12 cellular contexts compared by ENCODE assay signal in the genomic region with DNA sequence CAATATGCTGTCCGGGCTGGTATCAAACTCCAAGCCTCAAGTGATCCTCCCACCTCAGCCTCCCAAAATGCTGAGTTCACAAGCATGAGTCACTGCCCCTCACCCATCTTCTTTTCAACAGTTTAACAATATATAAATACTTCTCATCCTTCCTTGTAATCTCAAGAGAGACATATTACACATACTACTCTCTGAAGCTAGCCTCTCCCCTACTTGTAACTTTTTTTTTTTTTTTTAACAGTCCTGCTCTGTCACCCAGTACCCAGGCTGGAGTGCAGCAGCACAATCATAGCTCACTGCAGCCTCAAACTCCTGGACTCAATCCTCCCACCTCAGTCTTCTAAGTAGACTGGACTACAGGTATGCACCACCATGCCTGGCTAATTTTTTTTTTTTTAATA. TPM values are rescaled to one million over a fixed set of nuclear protein-coding genes. Genes with fewer than 3 reads are reported as not detected.
DNase-seq lines count a peak whose midpoint lies in the region; ATAC-seq, FAIRE-seq and TF ChIP-seq lines count a peak whose summit lies in the region.
"Had no signal": no experiment of that assay in that cellular context is flagged by ENCODE, and none has a peak within 500 bp of the region (broad histone marks: within the 10 kb centered on the region; RNA-seq: fewer than 3 reads in every experiment).

No MANE protein-coding gene starts in this region.

- no peak for FAIRE-seq in urothelium cell line (lab: Jason Lieb, UNC)

- no peaks in the 10 kb centered on the region for H3K27me3 Mint-ChIP-seq in natural killer cell treated with Interleukin-12 subunit alpha and Interleukin-12 subunit beta and Interleukin-15 and Interleukin-18, amount 100 ng/mL, for 72 hours
- no peaks in the 10 kb centered on the region for H3K27me3 Mint-ChIP-seq in natural killer cell (ENCODE audit: low read depth in 2 of 2)
- H3K27me3 Mint-ChIP-seq in CD8-positive, alpha-beta T cell (ENCODE audit: low read depth), result no peaks in the 10 kb centered on the region

- peaks cover 26 to 28% of the 10 kb centered on the region in 2 donors for H3K4me1 Mint-ChIP-seq in natural killer cell treated with Interleukin-12 subunit alpha and Interleukin-12 subunit beta and Interleukin-15 and Interleukin-18, amount 100 ng/mL, for 72 hours (ENCODE audit: low read depth in 2 of 2)
- peaks cover 27 to 30% of the 10 kb centered on the region in 2 donors for H3K4me1 Mint-ChIP-seq in natural killer cell
- H3K4me1 Mint-ChIP-seq in CD8-positive, alpha-beta T cell (ENCODE audit: low read depth), result peaks cover 53% of the 10 kb centered on the region

- peak in 1 of 2 donors; percentile 60 for ATAC-seq in natural killer cell treated with Interleukin-12 subunit alpha and Interleukin-12 subunit beta and Interleukin-15 and Interleukin-18, amount 100 ng/mL, for 72 hours
- ATAC-seq in natural killer cell (no peak), HG02973 (IDR thresholded peaks at IDR 0.05; ENCODE audit: unreplicated experiment) (no peak)
- ATAC-seq in CD8-positive, alpha-beta T cell, result no peak

- H3K4me1 ChIP-seq in SJSA1 (replicated peaks), result peaks cover 31% of the 10 kb centered on the region
- peaks cover 10% of the 10 kb centered on the region for H3K4me1 ChIP-seq in CD8-positive, alpha-beta T cell (ENCODE audit: insufficient read depth, low read length)

- no peak overlapping the region for H3K27ac ChIP-seq in SJSA1
- H3K27ac ChIP-seq in CD8-positive, alpha-beta T cell (ENCODE audit: low read depth, low read length), result no peak overlapping the region
- H3K27ac ChIP-seq: lower lobe of right lung had no signal

- H3K9me3 Mint-ChIP-seq in natural killer cell treated with Interleukin-12 subunit alpha and Interleukin-12 subunit beta and Interleukin-15 and Interleukin-18, amount 100 ng/mL, for 72 hours, result no peaks in the 10 kb centered on the region
- no peaks in the 10 kb centered on the region for H3K9me3 Mint-ChIP-seq in natural killer cell
- no peaks in the 10 kb centered on the region for H3K9me3 Mint-ChIP-seq in CD8-positive, alpha-beta T cell

- POLR2A ChIA-PET in CD8-positive, alpha-beta T cell (lab: Charles Lee), result interaction anchor here (0.6 kb wide), 1 partner anchor 236 kb away, joined by 4 read pairs; no protein-coding TSS in a partner anchor

- H3K36me3 Mint-ChIP-seq in natural killer cell treated with Interleukin-12 subunit alpha and Interleukin-12 subunit beta and Interleukin-15 and Interleukin-18, amount 100 ng/mL, for 72 hours, result peaks cover 12% of the 10 kb centered on the region
- H3K36me3 Mint-ChIP-seq in natural killer cell, result no peaks in the 10 kb centered on the region
- H3K36me3 Mint-ChIP-seq in CD8-positive, alpha-beta T cell, result peaks cover 9% of the 10 kb centered on the region

- no peak for TF ChIP-seq CTCF in natural killer cell (IDR thresholded peaks at IDR 0.05)
- TF ChIP-seq CTCF in CD8-positive, alpha-beta T cell (IDR thresholded peaks at IDR 0.05), result no peak

- H3K4me3 Mint-ChIP-seq in natural killer cell treated with Interleukin-12 subunit alpha and Interleukin-12 subunit beta and Interleukin-15 and Interleukin-18, amount 100 ng/mL, for 72 hours, result no peak overlapping the region
- H3K4me3 Mint-ChIP-seq in natural killer cell, result no peak overlapping the region
- no peak overlapping the region for H3K4me3 Mint-ChIP-seq in CD8-positive, alpha-beta T cell

- CTCF ChIA-PET in CD8-positive, alpha-beta T cell (lab: Charles Lee), result interaction anchor here (0.7 kb wide), 1 partner anchor 922 kb away, joined by 4 read pairs; no protein-coding TSS in a partner anchor

- H3K27me3 ChIP-seq in SJSA1 (replicated peaks), result no peaks in the 10 kb centered on the region
- H3K27me3 ChIP-seq in CD8-positive, alpha-beta T cell (ENCODE audit: insufficient read depth, low read length), result no peaks in the 10 kb centered on the region

- DNase-seq in natural killer cell treated with Interleukin-12 subunit alpha and Interleukin-12 subunit beta and Interleukin-15 and Interleukin-18, amount 100 ng/mL, for 72 hours (ENCODE audit: low spot score), result no peak
- DNase-seq in natural killer cell, result no peak
- DNase-seq in SJSA1 (ENCODE audit: low read depth in 1 of 2, low spot score in 2 of 2), result peak; percentile 49 to 55
- peak; percentile 61 for DNase-seq in fibroblast of peridontal ligament (ENCODE audit: extremely low read depth)
- peak; percentile 19 for DNase-seq in urothelium cell line (ENCODE audit: low spot score)
- no peak for DNase-seq in CD8-positive, alpha-beta T cell
- no peak for DNase-seq in COR-L47 (lab: John Stamatoyannopoulos, UW)
- DNase-seq: lower lobe of right lung; NCI-H510A; right cardiac atrium; stimulated activated naive CD4-positive, alpha-beta T cell had no signal

- peak overlapping the region; percentile 13 to 70 for H3K27ac Mint-ChIP-seq in natural killer cell treated with Interleukin-12 subunit alpha and Interleukin-12 subunit beta and Interleukin-15 and Interleukin-18, amount 100 ng/mL, for 72 hours
- no peak overlapping the region for H3K27ac Mint-ChIP-seq in natural killer cell
- no peak overlapping the region for H3K27ac Mint-ChIP-seq in CD8-positive, alpha-beta T cell

- no peak overlapping the region for H3K4me3 ChIP-seq in SJSA1
- H3K4me3 ChIP-seq in CD8-positive, alpha-beta T cell (ENCODE audit: low read depth, low read length), result no peak overlapping the region
- H3K4me3 ChIP-seq: lower lobe of right lung had no signal

- H3K9me3 ChIP-seq in SJSA1 (replicated peaks), result no peaks in the 10 kb centered on the region
- H3K9me3 ChIP-seq in CD8-positive, alpha-beta T cell (ENCODE audit: low read length), result no peaks in the 10 kb centered on the region
- H3K9me3 ChIP-seq: lower lobe of right lung had no signal

- H3K36me3 ChIP-seq in SJSA1, result peaks cover 31% of the 10 kb centered on the region
- no peaks in the 10 kb centered on the region for H3K36me3 ChIP-seq in CD8-positive, alpha-beta T cell (ENCODE audit: insufficient read depth, low read length)
- H3K36me3 ChIP-seq: lower lobe of right lung had no signal

- intact Hi-C loops in natural killer cell (cut with micrococcal nuclease), result no loop called here
- intact Hi-C loops in CD8-positive, alpha-beta T cell (cut with DNase I, micrococcal nuclease), result loop anchor here in 1 of 2 experiments (10.0 kb wide), 1 partner anchor 1683 kb away; a partner anchor contains a TSS

RNA-seq across cellular contexts. Expression of a gene that starts 5.7 kb away (rescaled TPM):
- 10 to 100 TPM; 46.7 to 50.5 TPM for total RNA-seq in natural killer cell treated with Interleukin-12 subunit alpha and Interleukin-12 subunit beta and Interleukin-15 and Interleukin-18, amount 100 ng/mL, for 72 hours
- total RNA-seq in natural killer cell, result 10 to 100 TPM; 13.9 to 16.4 (median 15.0) TPM
- total RNA-seq in SJSA1 (2014; rRNA removed; shearing (Covaris generic)), result 37.0 and 38.4 TPM in 2 replicates
- total RNA-seq in CD8-positive, alpha-beta T cell, result 10 to 100 TPM; 26.5 to 30.9 TPM

RNA-seq across cellular contexts. Expression of a gene that starts 55.9 kb away (rescaled TPM):
- 10 to 100 TPM; 25.3 to 34.6 TPM for total RNA-seq in natural killer cell treated with Interleukin-12 subunit alpha and Interleukin-12 subunit beta and Interleukin-15 and Interleukin-18, amount 100 ng/mL, for 72 hours
- 10 to 100 TPM; 21.4 to 25.0 (median 23.6) TPM for total RNA-seq in natural killer cell
- total RNA-seq in SJSA1 (2014; rRNA removed; shearing (Covaris generic)), result 51.2 and 140 TPM in 2 replicates
- total RNA-seq in CD8-positive, alpha-beta T cell, result 10 to 100 TPM; 28.4 to 33.8 TPM

Comparison
In these comparisons a context has a peak if more than half of its experiments do, and no peak if none do; other contexts are left out.
1. H3K27ac Mint-ChIP-seq: peak in natural killer cell treated with Interleukin-12 subunit alpha and Interleukin-12 subunit beta and Interleukin-15 and Interleukin-18, amount 100 ng/mL, for 72 hours (2 of 2); none in natural killer cell (0 of 2) and CD8-positive, alpha-beta T cell (single experiment).
2. DNase-seq: peak in SJSA1 (2 of 2), fibroblast of peridontal ligament (single experiment) and urothelium cell line (single experiment); none in natural killer cell treated with Interleukin-12 subunit alpha and Interleukin-12 subunit beta and Interleukin-15 and Interleukin-18, amount 100 ng/mL, for 72 hours (single experiment), natural killer cell (single experiment), CD8-positive, alpha-beta T cell (0 of 7) and COR-L47 (single experiment).